8 cellular contexts compared by ENCODE assay signal in the genomic region with DNA sequence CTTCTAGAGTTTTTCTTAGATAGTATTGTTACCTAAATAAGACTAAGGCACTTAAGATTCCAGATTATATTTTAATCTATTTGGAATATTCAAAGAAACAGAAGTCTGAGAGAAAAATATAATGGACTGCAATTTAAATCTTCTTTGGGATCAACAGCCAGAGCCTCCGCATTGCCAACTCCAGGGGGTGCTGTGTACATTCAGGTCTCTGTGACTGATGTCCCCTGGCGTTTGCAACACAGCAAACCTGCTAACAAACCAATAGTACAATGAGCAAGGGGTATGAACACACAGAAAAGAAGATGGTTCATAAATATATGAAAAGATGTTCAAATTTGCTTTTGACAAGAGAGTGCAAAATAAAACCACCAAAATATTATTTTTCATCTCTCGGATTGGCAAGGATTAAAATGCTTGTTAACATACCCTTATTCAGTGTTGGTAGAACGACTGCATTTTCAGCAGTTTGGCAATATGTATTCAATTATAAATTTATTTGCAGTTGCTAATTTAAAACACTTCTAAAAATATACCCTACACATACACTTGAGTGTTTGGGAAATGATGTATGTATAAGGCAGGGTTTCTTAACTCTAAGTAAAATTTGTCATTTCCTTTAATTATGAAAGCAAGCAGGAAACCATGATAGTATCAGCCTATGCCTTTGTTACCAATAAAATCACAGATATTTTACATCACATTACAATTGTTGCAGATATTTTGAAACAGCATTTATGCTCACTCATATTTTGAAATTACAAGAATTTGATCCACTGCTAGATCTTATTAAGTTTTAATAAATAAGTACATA. TPM values are rescaled to one million over a fixed set of nuclear protein-coding genes. Genes with fewer than 3 reads are reported as not detected.
DNase-seq lines count a peak whose midpoint lies in the region; ATAC-seq, FAIRE-seq and TF ChIP-seq lines count a peak whose summit lies in the region.

No MANE protein-coding gene starts in this region.

- no peak for ATAC-seq in CD8-positive, alpha-beta T cell
- ATAC-seq in GM19043 (IDR thresholded peaks at IDR 0.05; ENCODE audit: low read depth, unreplicated experiment): peak; percentile 86
- ATAC-seq in HG03196 (IDR thresholded peaks at IDR 0.05; ENCODE audit: unreplicated experiment): peak; percentile 72
- peak; percentile 55 for ATAC-seq in activated CD8-positive, alpha-beta T cell treated with anti-CD3 and anti-CD28 coated beads, Interleukin-2, amount 10 ng/mL, durations not matched to agents 7 days and 5 days

- intact Hi-C loops in CD8-positive, alpha-beta T cell (cut with DNase I, micrococcal nuclease): no loop called here
- intact Hi-C loops in cardiac septum (cut with DNase I): loop anchor here (1.0 to 2.0 kb wide), 2 partner anchors 41 to 87 kb away; no protein-coding TSS in a partner anchor

- no peak overlapping the region for H3K4me3 ChIP-seq in CD8-positive, alpha-beta T cell (ENCODE audit: low read depth, low read length)

- H3K36me3 ChIP-seq in CD8-positive, alpha-beta T cell (ENCODE audit: insufficient read depth, low read length): no peaks in the 10 kb centered on the region

- H3K27ac Mint-ChIP-seq in CD8-positive, alpha-beta T cell: no peak overlapping the region
- H3K27ac Mint-ChIP-seq in activated CD8-positive, alpha-beta T cell treated with anti-CD3 and anti-CD28 coated beads, Interleukin-2, amount 10 ng/mL, durations not matched to agents 7 days and 5 days: no peak overlapping the region

- no peaks in the 10 kb centered on the region for H3K4me1 Mint-ChIP-seq in CD8-positive, alpha-beta T cell (ENCODE audit: low read depth)
- H3K4me1 Mint-ChIP-seq in activated CD8-positive, alpha-beta T cell treated with anti-CD3 and anti-CD28 coated beads, Interleukin-2, amount 10 ng/mL, durations not matched to agents 7 days and 5 days (ENCODE audit: low read depth): no peaks in the 10 kb centered on the region

- TF ChIP-seq POLR2A in GM12892 (IDR thresholded peaks at IDR 0.05; ENCODE audit: low read depth, low read length): no peak

- H3K27me3 Mint-ChIP-seq in CD8-positive, alpha-beta T cell (ENCODE audit: low read depth): peaks cover 6% of the 10 kb centered on the region
- H3K27me3 Mint-ChIP-seq in activated CD8-positive, alpha-beta T cell treated with anti-CD3 and anti-CD28 coated beads, Interleukin-2, amount 10 ng/mL, durations not matched to agents 7 days and 5 days (ENCODE audit: low read depth): no peaks in the 10 kb centered on the region

- H3K9me3 ChIP-seq in CD8-positive, alpha-beta T cell (ENCODE audit: low read length): no peaks in the 10 kb centered on the region

- POLR2A ChIA-PET in CD8-positive, alpha-beta T cell (lab: Charles Lee): no interaction called here
- POLR2A ChIA-PET in activated CD8-positive, alpha-beta T cell treated with anti-CD3 and anti-CD28 coated beads, Interleukin-2, amount 10 ng/mL, durations not matched to agents 7 days and 5 days (lab: Charles Lee): no interaction called here

- no peak for FAIRE-seq in GM12892 (lab: Jason Lieb, UNC)

- no peak overlapping the region for H3K4me3 Mint-ChIP-seq in CD8-positive, alpha-beta T cell
- no peak overlapping the region for H3K4me3 Mint-ChIP-seq in activated CD8-positive, alpha-beta T cell treated with anti-CD3 and anti-CD28 coated beads, Interleukin-2, amount 10 ng/mL, durations not matched to agents 7 days and 5 days

- no peaks in the 10 kb centered on the region for H3K27me3 ChIP-seq in CD8-positive, alpha-beta T cell (ENCODE audit: insufficient read depth, low read length)

- H3K36me3 Mint-ChIP-seq in CD8-positive, alpha-beta T cell: no peaks in the 10 kb centered on the region
- H3K36me3 Mint-ChIP-seq in activated CD8-positive, alpha-beta T cell treated with anti-CD3 and anti-CD28 coated beads, Interleukin-2, amount 10 ng/mL, durations not matched to agents 7 days and 5 days (ENCODE audit: low read depth): no peaks in the 10 kb centered on the region

- H3K4me1 ChIP-seq in CD8-positive, alpha-beta T cell (ENCODE audit: insufficient read depth, low read length): no peaks in the 10 kb centered on the region

- H3K9me3 Mint-ChIP-seq in CD8-positive, alpha-beta T cell: no peaks in the 10 kb centered on the region
- no peaks in the 10 kb centered on the region for H3K9me3 Mint-ChIP-seq in activated CD8-positive, alpha-beta T cell treated with anti-CD3 and anti-CD28 coated beads, Interleukin-2, amount 10 ng/mL, durations not matched to agents 7 days and 5 days (ENCODE audit: insufficient read depth)

- peak; percentile 31 for TF ChIP-seq CTCF in CD8-positive, alpha-beta T cell (IDR thresholded peaks at IDR 0.05)

- CTCF ChIA-PET in CD8-positive, alpha-beta T cell (lab: Charles Lee): no interaction called here
- CTCF ChIA-PET in activated CD8-positive, alpha-beta T cell treated with anti-CD3 and anti-CD28 coated beads, Interleukin-2, amount 10 ng/mL, durations not matched to agents 7 days and 5 days (lab: Charles Lee): no interaction called here

- DNase-seq in CD8-positive, alpha-beta T cell: no peak
- peak; percentile 27 for DNase-seq in NCI-H345 treated with DMSO at 0.1 percent for 48 hours (lab: John Stamatoyannopoulos, UW; ENCODE audit: unreplicated experiment)
- peak; percentile 51 for DNase-seq in activated CD8-positive, alpha-beta T cell treated with anti-CD3 and anti-CD28 coated beads, Interleukin-2, amount 10 ng/mL, durations not matched to agents 7 days and 5 days
- DNase-seq in cardiac septum (ENCODE audit: low spot score): peak; percentile 86
- DNase-seq in putamen (ENCODE audit: low spot score): peak; percentile 41
- no peak for DNase-seq in GM12892 (ENCODE audit: insufficient read length)

- H3K27ac ChIP-seq in CD8-positive, alpha-beta T cell (ENCODE audit: low read depth, low read length): no peak overlapping the region

RNA-seq across cellular contexts. Expression of gene TM4SF1, which starts 16.1 kb away (rescaled TPM):
- not detected for total RNA-seq in CD8-positive, alpha-beta T cell
- total RNA-seq in activated CD8-positive, alpha-beta T cell treated with anti-CD3 and anti-CD28 coated beads, Interleukin-2, amount 10 ng/mL, durations not matched to agents 7 days and 5 days: not detected
- total RNA-seq in cardiac septum: 84.7 TPM
- not detected for polyA plus RNA-seq in GM12892 (2012; ENCODE audit: missing spikeins)

Comparison
In these comparisons a context has a peak if more than half of its experiments do, and no peak if none do; other contexts are left out.
1. DNase-seq: peak in NCI-H345 treated with DMSO at 0.1 percent for 48 hours (single experiment), activated CD8-positive, alpha-beta T cell treated with anti-CD3 and anti-CD28 coated beads, Interleukin-2, amount 10 ng/mL, durations not matched to agents 7 days and 5 days (single experiment), cardiac septum (single experiment) and putamen (single experiment); none in CD8-positive, alpha-beta T cell (0 of 7) and GM12892 (single experiment).
2. RNA of gene TM4SF1, which starts 16.1 kb away (total RNA-seq): 84.7 TPM in cardiac septum (single experiment); not detected in CD8-positive, alpha-beta T cell and not detected in activated CD8-positive, alpha-beta T cell treated with anti-CD3 and anti-CD28 coated beads, Interleukin-2, amount 10 ng/mL, durations not matched to agents 7 days and 5 days; every median in the first group is over 10 times any median in the second.